Comparison of ENCODE assay signal across 22 cellular contexts in genomic region chr2:218320704-218321336, GRCh38. TPM values are rescaled to one million over a fixed set of nuclear protein-coding genes. Genes with fewer than 3 reads are reported as not detected.
DNase-seq lines count a peak whose midpoint lies in the region; ATAC-seq and TF ChIP-seq lines count a peak whose summit lies in the region.
"Had no signal": no experiment of that assay in that cellular context is flagged by ENCODE, and none has a peak within 500 bp of the region (broad histone marks: within the 10 kb centered on the region; RNA-seq: fewer than 3 reads in every experiment).

No MANE protein-coding gene starts in this region.

- H3K9me3 ChIP-seq in CD4-positive, CD25-positive, alpha-beta regulatory T cell (ENCODE audit: control insufficient read depth in 2 of 2, low read length in 2 of 2), result no peaks in the 10 kb centered on the region
- H3K9me3 ChIP-seq: body of pancreas, tibial artery had no signal

- peaks cover 16% of the 10 kb centered on the region for H3K36me3 Mint-ChIP-seq in CD4-positive, CD25-positive, alpha-beta regulatory T cell
- peaks cover 3% of the 10 kb centered on the region for H3K36me3 Mint-ChIP-seq in brain
- H3K36me3 Mint-ChIP-seq in osteocyte (ENCODE audit: unreplicated experiment), result no peaks in the 10 kb centered on the region
- H3K36me3 Mint-ChIP-seq: activated CD8-positive, alpha-beta memory T cell treated with anti-CD3 and anti-CD28 coated beads, Interleukin-2, amount 10 ng/mL, durations not matched to agents 7 days and 5 days; activated naive CD8-positive, alpha-beta T cell treated with anti-CD3 and anti-CD28 coated beads for 36 hours had no signal

- H3K27me3 Mint-ChIP-seq in CD4-positive, CD25-positive, alpha-beta regulatory T cell, result peaks cover 13% of the 10 kb centered on the region
- peaks cover 12% of the 10 kb centered on the region for H3K27me3 Mint-ChIP-seq in brain
- no peaks in the 10 kb centered on the region for H3K27me3 Mint-ChIP-seq in osteocyte (ENCODE audit: unreplicated experiment)

- H3K4me1 ChIP-seq in CD4-positive, CD25-positive, alpha-beta regulatory T cell (ENCODE audit: control insufficient read depth, insufficient read depth, low read length, poor library complexity, severe bottlenecking), result peaks cover 34% of the 10 kb centered on the region

- H3K27me3 ChIP-seq in CD4-positive, CD25-positive, alpha-beta regulatory T cell (ENCODE audit: control insufficient read depth, insufficient read depth, low read length), result no peaks in the 10 kb centered on the region
- H3K27me3 ChIP-seq: body of pancreas, tibial artery had no signal

- no peak for ATAC-seq in CD4-positive, CD25-positive, alpha-beta regulatory T cell (ENCODE audit: low read depth in 2 of 2)
- no peak for ATAC-seq in HG03196 (IDR thresholded peaks at IDR 0.05; ENCODE audit: unreplicated experiment)
- ATAC-seq in HG02571 (IDR thresholded peaks at IDR 0.05; ENCODE audit: unreplicated experiment), result no peak
- ATAC-seq: activated CD8-positive, alpha-beta memory T cell treated with anti-CD3 and anti-CD28 coated beads, Interleukin-2, amount 10 ng/mL, durations not matched to agents 7 days and 5 days; body of pancreas had no signal

- H3K4me1 Mint-ChIP-seq in CD4-positive, CD25-positive, alpha-beta regulatory T cell, result peaks cover 2 to 68% (median 39%) of the 10 kb centered on the region in 4 donors
- H3K4me1 Mint-ChIP-seq in brain, result peaks cover 26% of the 10 kb centered on the region
- H3K4me1 Mint-ChIP-seq in osteocyte (ENCODE audit: unreplicated experiment), result peaks cover 33% of the 10 kb centered on the region

- no peaks in the 10 kb centered on the region for H3K36me3 ChIP-seq in CD4-positive, CD25-positive, alpha-beta regulatory T cell (ENCODE audit: control insufficient read depth, insufficient read depth, low read length)
- H3K36me3 ChIP-seq: tibial artery had no signal

- no peak overlapping the region for H3K4me3 ChIP-seq in CD4-positive, CD25-positive, alpha-beta regulatory T cell (ENCODE audit: low read depth, low read length)
- H3K4me3 ChIP-seq: body of pancreas, skin epidermis, tibial artery had no signal

- no peak for DNase-seq in CD4-positive, CD25-positive, alpha-beta regulatory T cell
- DNase-seq in NOMO-1 (lab: John Stamatoyannopoulos, UW; ENCODE audit: unreplicated experiment in 2 of 2), result peak; percentile 37 to 53
- no peak for DNase-seq in osteocyte (ENCODE audit: extremely low spot score, unreplicated experiment)
- DNase-seq in NCI-H1105 treated with DMSO at 0.1 percent for 48 hours (lab: John Stamatoyannopoulos, UW), result no peak
- no peak for DNase-seq in DMS79 treated with DMSO at 0.1 percent for 48 hours (lab: John Stamatoyannopoulos, UW)
- DNase-seq: activated CD4-positive, alpha-beta T cell treated with anti-CD3 and anti-CD28 coated beads for 48 hours; activated CD8-positive, alpha-beta memory T cell treated with anti-CD3 and anti-CD28 coated beads, Interleukin-2, amount 10 ng/mL, durations not matched to agents 7 days and 5 days; activated naive CD8-positive, alpha-beta T cell treated with anti-CD3 and anti-CD28 coated beads for 36 hours; body of pancreas; NCI-H1092 treated with DMSO at 0.1 percent for 48 hours; NCI-H2029 treated with DMSO at 0.1 percent for 48 hours; NCI-H446 treated with DMSO at 0.1 percent for 48 hours; NK-92 treated with Interleukin-12 subunit alpha and Interleukin-12 subunit beta, amount 100 ng/mL, for 24 hours; tibial artery had no signal

- H3K4me3 Mint-ChIP-seq in CD4-positive, CD25-positive, alpha-beta regulatory T cell, result peak overlapping the region in 3 of 4 donors; percentile 33 to 77 (median 76)
- peak overlapping the region in 3 of 5 experiments; percentile 50 to 73 (median 57) for H3K4me3 Mint-ChIP-seq in brain
- H3K4me3 Mint-ChIP-seq in osteocyte (ENCODE audit: unreplicated experiment), result no peak overlapping the region
- H3K4me3 Mint-ChIP-seq: activated CD8-positive, alpha-beta memory T cell treated with anti-CD3 and anti-CD28 coated beads, Interleukin-2, amount 10 ng/mL, durations not matched to agents 7 days and 5 days; activated naive CD8-positive, alpha-beta T cell treated with anti-CD3 and anti-CD28 coated beads for 36 hours; stimulated activated naive CD8-positive, alpha-beta T cell treated with anti-CD3 and anti-CD28 coated beads, Interleukin-15, Interleukin-2, amounts not matched to agents 100 ng/mL and 50 ng/mL, for 24 hours had no signal

- TF ChIP-seq CTCF in brain (conservative IDR thresholded peaks at IDR 0.05) (no peak), osteocyte (IDR thresholded peaks at IDR 0.05) (no peak)

- peak overlapping the region in 2 of 3 donors; percentile 63 to 67 for H3K27ac Mint-ChIP-seq in CD4-positive, CD25-positive, alpha-beta regulatory T cell
- peak overlapping the region in 1 of 5 experiments; percentile 6 for H3K27ac Mint-ChIP-seq in brain
- H3K27ac Mint-ChIP-seq in osteocyte (ENCODE audit: unreplicated experiment), result peak overlapping the region; percentile 14
- H3K27ac Mint-ChIP-seq: activated CD8-positive, alpha-beta memory T cell treated with anti-CD3 and anti-CD28 coated beads, Interleukin-2, amount 10 ng/mL, durations not matched to agents 7 days and 5 days; activated naive CD8-positive, alpha-beta T cell treated with anti-CD3 and anti-CD28 coated beads for 36 hours; stimulated activated naive CD8-positive, alpha-beta T cell treated with anti-CD3 and anti-CD28 coated beads, Interleukin-15, Interleukin-2, amounts not matched to agents 100 ng/mL and 50 ng/mL, for 24 hours had no signal

- H3K9me3 Mint-ChIP-seq in CD4-positive, CD25-positive, alpha-beta regulatory T cell, result peaks cover 0 to 2% (median 0%) of the 10 kb centered on the region in 7 donors
- H3K9me3 Mint-ChIP-seq in brain, result peaks cover 0 to 3% (median 0%) of the 10 kb centered on the region in 5 experiments
- H3K9me3 Mint-ChIP-seq in osteocyte (ENCODE audit: unreplicated experiment), result no peaks in the 10 kb centered on the region
- H3K9me3 Mint-ChIP-seq: activated naive CD8-positive, alpha-beta T cell treated with anti-CD3 and anti-CD28 coated beads for 36 hours; stimulated activated naive CD8-positive, alpha-beta T cell treated with anti-CD3 and anti-CD28 coated beads, Interleukin-15, Interleukin-2, amounts not matched to agents 100 ng/mL and 50 ng/mL, for 24 hours had no signal

- H3K27ac ChIP-seq in CD4-positive, CD25-positive, alpha-beta regulatory T cell (ENCODE audit: insufficient read depth, low read length, poor library complexity, severe bottlenecking), result no peak overlapping the region
- H3K27ac ChIP-seq: body of pancreas, tibial artery had no signal

RNA-seq across cellular contexts. Expression of gene TMBIM1, which starts 28.5 kb away (rescaled TPM):
- total RNA-seq in CD4-positive, CD25-positive, alpha-beta regulatory T cell, result 96.4 TPM
- 100 to 1,000 TPM; 161 to 180 (median 162) TPM for polyA plus RNA-seq in CD4-positive, CD25-positive, alpha-beta regulatory T cell
- polyA plus RNA-seq in brain (ENCODE audit: insufficient read depth, low read depth, low replicate concordance), result 58.7 TPM
- total RNA-seq in osteocyte, result 86.4 and 97.4 TPM in 2 replicates
- polyA plus RNA-seq: neural cell had no signal

RNA-seq across cellular contexts. Expression of gene CATIP, which starts 35.8 kb away (rescaled TPM):
- not detected for total RNA-seq in CD4-positive, CD25-positive, alpha-beta regulatory T cell
- polyA plus RNA-seq in CD4-positive, CD25-positive, alpha-beta regulatory T cell, result not detected
- polyA plus RNA-seq in brain (ENCODE audit: insufficient read depth, low read depth, low replicate concordance), result not detected
- not detected in 2 replicates for total RNA-seq in osteocyte
- total RNA-seq: activated CD8-positive, alpha-beta memory T cell treated with anti-CD3 and anti-CD28 coated beads, Interleukin-2, amount 10 ng/mL, durations not matched to agents 7 days and 5 days; activated naive CD8-positive, alpha-beta T cell treated with anti-CD3 and anti-CD28 coated beads for 36 hours; mesenteric fat pad had no signal
- polyA plus RNA-seq: fibroblast of lung, neural cell had no signal

RNA-seq across cellular contexts. Expression of gene PNKD, which starts 50.5 kb away (rescaled TPM):
- 21.9 TPM for total RNA-seq in CD4-positive, CD25-positive, alpha-beta regulatory T cell
- 100 to 1,000 TPM in 1 of 4 donors, 10 to 100 TPM in 3; 96.2 to 107 (median 98.8) TPM for polyA plus RNA-seq in CD4-positive, CD25-positive, alpha-beta regulatory T cell
- 119 TPM for polyA plus RNA-seq in brain (ENCODE audit: insufficient read depth, low read depth, low replicate concordance)
- total RNA-seq in osteocyte, result 43.0 and 45.0 TPM in 2 replicates

RNA-seq across cellular contexts. Expression of gene AAMP, which starts 50.9 kb away (rescaled TPM):
- total RNA-seq in CD4-positive, CD25-positive, alpha-beta regulatory T cell, result 55.8 TPM
- 10 to 100 TPM; 84.8 to 92.2 (median 87.8) TPM for polyA plus RNA-seq in CD4-positive, CD25-positive, alpha-beta regulatory T cell
- 115 TPM for polyA plus RNA-seq in brain (ENCODE audit: insufficient read depth, low read depth, low replicate concordance)
- 62.9 and 66.3 TPM in 2 replicates for total RNA-seq in osteocyte

Comparison
In these comparisons a context has a peak if more than half of its experiments do, and no peak if none do; other contexts are left out.
1. DNase-seq: peak in NOMO-1 (2 of 2); none in CD4-positive, CD25-positive, alpha-beta regulatory T cell (0 of 3), osteocyte (single experiment), NCI-H1105 treated with DMSO at 0.1 percent for 48 hours (single experiment) and DMS79 treated with DMSO at 0.1 percent for 48 hours (single experiment).